8 cellular contexts compared by ENCODE assay signal in the genomic region with DNA sequence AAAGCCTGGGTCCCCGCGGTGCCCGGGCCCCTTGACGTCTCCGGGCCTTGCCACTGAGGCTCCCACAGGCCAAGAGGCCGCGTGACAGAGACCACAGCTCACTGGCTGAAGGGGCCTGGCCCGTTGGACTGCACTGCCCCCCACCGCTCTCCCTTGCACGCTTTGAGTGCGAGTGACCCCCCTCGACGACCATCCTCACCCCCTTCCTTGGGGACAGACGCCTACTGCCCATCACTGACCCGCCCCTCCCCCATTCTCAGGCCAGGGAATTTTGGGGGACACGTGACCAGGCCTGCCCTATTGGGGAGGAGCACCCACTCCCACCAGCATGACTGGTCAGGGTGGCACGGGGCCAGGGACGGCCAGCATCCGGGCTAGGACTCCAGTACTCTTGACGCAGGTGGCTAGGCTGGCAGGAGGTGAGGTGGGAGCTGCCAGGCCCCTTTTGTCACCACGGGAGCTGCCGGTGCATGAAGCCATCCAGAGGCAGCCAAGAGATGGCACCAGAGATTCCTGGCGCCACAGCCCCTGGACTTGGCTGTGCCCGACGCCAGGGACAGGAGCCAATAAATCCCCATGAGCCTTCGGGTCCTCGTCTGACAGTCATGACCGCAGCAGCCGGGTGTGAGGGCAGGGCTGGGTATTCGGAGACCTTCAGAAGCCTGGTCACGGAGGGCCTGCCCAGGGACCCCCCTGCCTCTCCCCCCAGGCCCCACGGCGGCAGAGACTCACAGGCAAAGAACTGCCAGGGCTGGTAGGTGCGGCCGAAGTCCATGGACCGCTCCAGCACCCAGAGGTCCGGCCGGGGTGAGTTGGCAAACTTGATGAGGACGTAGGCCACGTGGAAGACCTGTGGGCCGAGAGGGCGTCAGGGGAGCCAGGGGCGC. TPM values are rescaled to one million over a fixed set of nuclear protein-coding genes. Genes with fewer than 3 reads are reported as not detected.
A peak's percentile ranks its signal among the peaks of the same experiment; 100 is the strongest.
DNase-seq lines count a peak whose midpoint lies in the region; ATAC-seq and TF ChIP-seq lines count a peak whose summit lies in the region.
"Had no signal": no experiment of that assay in that cellular context is flagged by ENCODE, and none has a peak within 500 bp of the region (broad histone marks: within the 10 kb centered on the region; RNA-seq: fewer than 3 reads in every experiment).

No MANE protein-coding gene starts in this region.

- TF ChIP-seq CTCF in right lobe of liver (IDR thresholded peaks at IDR 0.05) = peak; percentile 38 to 61 (median 48)
- TF ChIP-seq CTCF in upper lobe of right lung (IDR thresholded peaks at IDR 0.05) = peak; percentile 13
- TF ChIP-seq CTCF in osteocyte (IDR thresholded peaks at IDR 0.05) = no peak

- intact Hi-C loops in right lobe of liver (cut with DNase I) (loop anchor here in 1 of 2 donors (10.0 kb wide), 1 partner anchor 48 kb away; the partner anchor contains the start of gene ADRM1), upper lobe of right lung (cut with DNase I) (no loop called here)

- H3K4me3 ChIP-seq in right lobe of liver = peak overlapping the region in 2 of 3 donors; percentile 17 to 38
- no peak overlapping the region for H3K4me3 ChIP-seq in upper lobe of right lung
- H3K4me3 ChIP-seq in Karpas-422 (ENCODE audit: low read length) = no peak overlapping the region

- H3K9me3 ChIP-seq in right lobe of liver (no peaks in the 10 kb centered on the region), upper lobe of right lung (no peaks in the 10 kb centered on the region), Karpas-422 (ENCODE audit: low read length) (no peaks in the 10 kb centered on the region)

- H3K9me3 Mint-ChIP-seq in osteocyte (ENCODE audit: unreplicated experiment) = no peaks in the 10 kb centered on the region

- peak; percentile 96 for DNase-seq in NCI-H2196 (lab: John Stamatoyannopoulos, UW; ENCODE audit: unreplicated experiment)
- peak; percentile 93 for DNase-seq in cerebellum (ENCODE audit: low spot score)
- peak; percentile 82 to 97 (median 91) for DNase-seq in right lobe of liver
- DNase-seq in upper lobe of right lung = no peak
- DNase-seq in NOMO-1 (lab: John Stamatoyannopoulos, UW; ENCODE audit: unreplicated experiment in 2 of 2) = no peak
- DNase-seq in Karpas-422 = no peak
- no peak for DNase-seq in osteocyte (ENCODE audit: extremely low spot score, unreplicated experiment)
- DNase-seq: RPMI8226 had no signal

- peaks cover 0 to 49% (median 21%) of the 10 kb centered on the region in 4 donors for H3K4me1 ChIP-seq in right lobe of liver
- H3K4me1 ChIP-seq in upper lobe of right lung = peaks cover 42% of the 10 kb centered on the region
- peaks cover 2% of the 10 kb centered on the region; the same call in 1 of the 2 replicates for H3K4me1 ChIP-seq in Karpas-422 (ENCODE audit: low read length)

- H4K20me1 ChIP-seq in Karpas-422 (ENCODE audit: insufficient read depth, low read depth, low read length) = 0 out of 2 replicates have a peak, but pooled peaks cover 12% of the 10 kb centered on the region

- H3K79me2 ChIP-seq in Karpas-422 (ENCODE audit: low read length) = no peaks in the 10 kb centered on the region

- H3K4me3 Mint-ChIP-seq in osteocyte (ENCODE audit: unreplicated experiment) = no peak overlapping the region

- H3K4me2 ChIP-seq in Karpas-422 (ENCODE audit: low read depth, low read length, poor library complexity, severe bottlenecking) = no peak overlapping the region

- H3K4me1 Mint-ChIP-seq in osteocyte (ENCODE audit: unreplicated experiment) = peaks cover 32% of the 10 kb centered on the region

- H3K27ac Mint-ChIP-seq in osteocyte (ENCODE audit: unreplicated experiment) = no peak overlapping the region

- ATAC-seq in right lobe of liver = peak; percentile 69 to 81 (median 71)
- ATAC-seq in upper lobe of right lung = no peak

- H3K36me3 Mint-ChIP-seq in osteocyte (ENCODE audit: unreplicated experiment) = peaks cover 11% of the 10 kb centered on the region

- peak; percentile 40 for TF ChIP-seq POLR2A in right lobe of liver (IDR thresholded peaks at IDR 0.05)

- no peak overlapping the region for H3K9ac ChIP-seq in Karpas-422 (ENCODE audit: low read length)

- WGBS in right lobe of liver (ENCODE audit: insufficient coverage, low coverage, low lambda C conversion rate, missing lambda C conversion rate) = 100% methylated on average over 1 of the region's 43 CpGs

- H3K36me3 ChIP-seq in right lobe of liver (peaks cover 0 to 6% (median 0%) of the 10 kb centered on the region in 4 donors), upper lobe of right lung (peaks cover 11% of the 10 kb centered on the region), Karpas-422 (ENCODE audit: insufficient read depth, low read length) (no peaks in the 10 kb centered on the region)

- no peaks in the 10 kb centered on the region for H3K27me3 Mint-ChIP-seq in osteocyte (ENCODE audit: unreplicated experiment)

- H3K27ac ChIP-seq in right lobe of liver (peak overlapping the region; percentile 38 to 78 (median 54)), upper lobe of right lung (peak overlapping the region; percentile 11), Karpas-422 (ENCODE audit: low read length) (no peak overlapping the region)

- no peak overlapping the region for H2AFZ ChIP-seq in Karpas-422 (ENCODE audit: low read length)

- H3K9me2 ChIP-seq in Karpas-422 (replicated peaks; ENCODE audit: insufficient read depth, low read length) = no peaks in the 10 kb centered on the region

- H3K27me3 ChIP-seq in right lobe of liver (no peaks in the 10 kb centered on the region), upper lobe of right lung (no peaks in the 10 kb centered on the region), Karpas-422 (ENCODE audit: low read length) (no peaks in the 10 kb centered on the region)

RNA-seq across cellular contexts. Expression of gene LAMA5, which starts 14.5 kb away (rescaled TPM):
- total RNA-seq in cerebellum (24.6 TPM), right lobe of liver (10 to 100 TPM; 30.3 to 80.8 (median 47.1) TPM), upper lobe of right lung (279 TPM), osteocyte (201 and 204 TPM in 2 replicates)
- 3.2 and 17.5 TPM in 2 replicates for total RNA-seq in Karpas-422 (2014; rRNA removed; shearing (Covaris generic); ENCODE audit: low replicate concordance)

RNA-seq across cellular contexts. Expression of gene RPS21, which starts 34.3 kb away (rescaled TPM):
- total RNA-seq in cerebellum (422 TPM), right lobe of liver (100 to 1,000 TPM; 339 to 696 (median 413) TPM), upper lobe of right lung (1,050 TPM), osteocyte (1,013 and 1,039 TPM in 2 replicates)
- 1,523 and 2,619 TPM in 2 replicates for total RNA-seq in Karpas-422 (2014; rRNA removed; shearing (Covaris generic); ENCODE audit: low replicate concordance)

RNA-seq across cellular contexts. Expression of gene ADRM1, which starts 49.8 kb away (rescaled TPM):
- total RNA-seq in cerebellum (21.6 TPM), right lobe of liver (100 to 1,000 TPM in 2 of 6 experiments, 10 to 100 TPM in 4; 49.5 to 139 (median 55.7) TPM), upper lobe of right lung (73.4 TPM), osteocyte (82.6 and 83.9 TPM in 2 replicates)
- 53.5 and 109 TPM in 2 replicates for total RNA-seq in Karpas-422 (2014; rRNA removed; shearing (Covaris generic); ENCODE audit: low replicate concordance)

RNA-seq across cellular contexts. Expression of gene CABLES2, which starts 54.4 kb away (rescaled TPM):
- 5.4 TPM for total RNA-seq in cerebellum
- total RNA-seq in right lobe of liver = 1 to 10 TPM; 1.4 to 2.9 (median 2.5) TPM
- 4.1 TPM for total RNA-seq in upper lobe of right lung
- 7.2 and 7.6 TPM in 2 replicates for total RNA-seq in Karpas-422 (2014; rRNA removed; shearing (Covaris generic); ENCODE audit: low replicate concordance)
- 7.8 and 8.8 TPM in 2 replicates for total RNA-seq in osteocyte

Comparison
In these comparisons a context has a peak if more than half of its experiments do, and no peak if none do; other contexts are left out.
1. DNase-seq: peak in NCI-H2196 (single experiment), cerebellum (single experiment) and right lobe of liver (3 of 3); none in upper lobe of right lung (single experiment), NOMO-1 (0 of 2), Karpas-422 (single experiment) and osteocyte (single experiment).
2. H3K4me3 ChIP-seq: peak in right lobe of liver (2 of 3); none in upper lobe of right lung (single experiment) and Karpas-422 (single experiment).